ENCODE assay signal across 16 cellular contexts in the genomic region with DNA sequence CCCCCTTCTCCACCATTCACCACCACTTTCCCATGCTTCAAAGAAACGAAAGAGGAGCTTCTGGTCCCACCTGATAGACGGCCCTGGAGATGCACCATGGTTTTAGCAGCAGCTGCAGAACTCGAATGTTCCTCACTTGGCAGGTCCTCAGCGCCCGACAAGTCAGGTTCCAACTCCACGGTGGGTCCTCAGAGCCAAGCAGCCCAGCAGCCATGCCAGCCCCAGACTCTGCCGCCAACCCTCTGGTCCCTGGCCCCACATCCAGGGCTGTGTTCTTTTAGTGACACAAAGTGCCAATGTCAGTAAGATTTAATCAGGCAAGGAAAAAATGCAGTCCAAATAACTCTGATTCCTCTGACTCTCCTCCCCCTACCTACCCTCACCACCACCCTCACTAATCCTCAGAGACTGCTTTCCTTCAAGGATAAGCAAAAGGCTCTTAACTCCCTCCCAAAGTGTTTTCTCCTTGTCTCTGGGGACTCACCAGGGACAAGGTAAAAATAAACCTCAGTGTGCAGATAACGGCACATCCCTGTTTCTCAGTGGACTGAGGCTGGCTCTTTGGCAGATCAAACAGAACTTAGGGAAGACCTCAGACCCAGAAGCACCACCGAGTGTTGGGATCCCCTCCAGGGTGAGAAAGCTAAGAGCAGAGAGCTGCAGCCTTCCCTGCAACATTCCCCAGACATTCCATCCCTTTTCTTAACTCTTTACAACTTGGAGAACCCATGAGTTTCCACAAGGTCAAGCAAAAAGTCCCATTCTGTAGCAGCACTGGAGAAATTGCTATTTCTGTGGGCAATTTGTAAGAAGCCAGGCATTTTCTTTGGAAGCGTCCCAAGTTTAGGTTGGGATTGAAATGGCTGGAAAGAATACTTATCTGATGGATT.
DNase-seq lines count a peak whose midpoint lies in the region; TF ChIP-seq lines count a peak whose summit lies in the region.
"Had no signal": no experiment of that assay in that cellular context is flagged by ENCODE, and none has a peak within 500 bp of the region (broad histone marks: within the 10 kb centered on the region; RNA-seq: fewer than 3 reads in every experiment).

No MANE protein-coding gene starts in this region.

- WGBS in lower leg skin, 2 donors, result 41 to 49% methylated on average over 10 of the region's 10 CpGs

- H3K9me3 Mint-ChIP-seq in endothelial cell (ENCODE audit: unreplicated experiment), result no peaks in the 10 kb centered on the region
- H3K9me3 Mint-ChIP-seq: activated B cell treated with CpG ODN at 0.5 μM for 24 hours; activated T-cell treated with anti-CD3 and anti-CD28 coated beads, Interleukin-2, amount 50 U/mL, for 24 hours had no signal

- no peak overlapping the region for H3K4me3 Mint-ChIP-seq in endothelial cell (ENCODE audit: unreplicated experiment)
- H3K4me3 Mint-ChIP-seq: activated B cell treated with CpG ODN at 0.5 μM for 24 hours; activated T-cell treated with anti-CD3 and anti-CD28 coated beads, Interleukin-2, amount 50 U/mL, for 24 hours had no signal

- no peaks in the 10 kb centered on the region for H3K27me3 Mint-ChIP-seq in endothelial cell (ENCODE audit: unreplicated experiment)

- H3K27ac Mint-ChIP-seq in endothelial cell (ENCODE audit: unreplicated experiment), result peak overlapping the region; percentile 16
- H3K27ac Mint-ChIP-seq: activated B cell treated with CpG ODN at 0.5 μM for 24 hours; activated T-cell treated with anti-CD3 and anti-CD28 coated beads, Interleukin-2, amount 50 U/mL, for 24 hours had no signal

- H3K4me3 ChIP-seq in AG10803 (ENCODE audit: low read length) (no peak overlapping the region), lower leg skin (ENCODE audit: low read depth, poor library complexity, severe bottlenecking) (no peak overlapping the region)
- H3K4me3 ChIP-seq: BLaER1 treated with 17β-estradiol and CSF1 and Interleukin-3, amounts not matched to agents 10 nM and 100 nM had no signal

- H3K36me3 Mint-ChIP-seq in endothelial cell (ENCODE audit: low read depth, unreplicated experiment), result no peaks in the 10 kb centered on the region

- intact Hi-C loops in lower leg skin (cut with DNase I; ENCODE audit: low total_unique reads), result no loop called here

- TF ChIP-seq CTCF in AG10803 (conservative IDR thresholded peaks at IDR 0.05; ENCODE audit: low read length) (no peak), endothelial cell (IDR thresholded peaks at IDR 0.05; ENCODE audit: unreplicated experiment) (no peak), lower leg skin (IDR thresholded peaks at IDR 0.05) (no peak)

- peaks cover 17% of the 10 kb centered on the region for H3K4me1 Mint-ChIP-seq in endothelial cell (ENCODE audit: unreplicated experiment)
- H3K4me1 Mint-ChIP-seq: activated B cell treated with CpG ODN at 0.5 μM for 24 hours had no signal

- DNase-seq in AG10803 (ENCODE audit: low read depth), result peak; percentile 79
- peak; percentile 67 for DNase-seq in M059J (ENCODE audit: low read depth)
- no peak for DNase-seq in endothelial cell (ENCODE audit: low spot score)
- DNase-seq in myocyte (ENCODE audit: low read depth), result peak; percentile 39
- DNase-seq in stimulated activated CD8-positive, alpha-beta memory T cell treated with anti-CD3 and anti-CD28 coated beads, Interleukin-4, amount 100 ng/mL, for 48 hours, result no peak
- no peak for DNase-seq in lower leg skin (ENCODE audit: low spot score in 2 of 2)
- DNase-seq in activated CD8-positive, alpha-beta memory T cell treated with anti-CD3 and anti-CD28 coated beads for 24 hours, result no peak
- no peak for DNase-seq in AML-193 (lab: John Stamatoyannopoulos, UW)
- DNase-seq: activated B cell treated with CpG ODN at 0.5 μM for 24 hours; activated T-cell treated with anti-CD3 and anti-CD28 coated beads, Interleukin-2, amount 50 U/mL, for 24 hours; esophagus squamous epithelium; GF-D8; kidney; NCI-H1105 treated with DMSO at 0.1 percent for 48 hours; NCI-H748 treated with DMSO at 0.1 percent for 48 hours had no signal

- TF ChIP-seq POLR2A in lower leg skin (IDR thresholded peaks at IDR 0.05), result no peak

Comparison
In these comparisons a context has a peak if more than half of its experiments do, and no peak if none do; other contexts are left out.
1. DNase-seq: peak in AG10803 (single experiment), M059J (single experiment) and myocyte (single experiment); none in endothelial cell (single experiment), stimulated activated CD8-positive, alpha-beta memory T cell treated with anti-CD3 and anti-CD28 coated beads, Interleukin-4, amount 100 ng/mL, for 48 hours (single experiment), lower leg skin (0 of 2), activated CD8-positive, alpha-beta memory T cell treated with anti-CD3 and anti-CD28 coated beads for 24 hours (single experiment) and AML-193 (0 of 2).